In the genomic region with DNA sequence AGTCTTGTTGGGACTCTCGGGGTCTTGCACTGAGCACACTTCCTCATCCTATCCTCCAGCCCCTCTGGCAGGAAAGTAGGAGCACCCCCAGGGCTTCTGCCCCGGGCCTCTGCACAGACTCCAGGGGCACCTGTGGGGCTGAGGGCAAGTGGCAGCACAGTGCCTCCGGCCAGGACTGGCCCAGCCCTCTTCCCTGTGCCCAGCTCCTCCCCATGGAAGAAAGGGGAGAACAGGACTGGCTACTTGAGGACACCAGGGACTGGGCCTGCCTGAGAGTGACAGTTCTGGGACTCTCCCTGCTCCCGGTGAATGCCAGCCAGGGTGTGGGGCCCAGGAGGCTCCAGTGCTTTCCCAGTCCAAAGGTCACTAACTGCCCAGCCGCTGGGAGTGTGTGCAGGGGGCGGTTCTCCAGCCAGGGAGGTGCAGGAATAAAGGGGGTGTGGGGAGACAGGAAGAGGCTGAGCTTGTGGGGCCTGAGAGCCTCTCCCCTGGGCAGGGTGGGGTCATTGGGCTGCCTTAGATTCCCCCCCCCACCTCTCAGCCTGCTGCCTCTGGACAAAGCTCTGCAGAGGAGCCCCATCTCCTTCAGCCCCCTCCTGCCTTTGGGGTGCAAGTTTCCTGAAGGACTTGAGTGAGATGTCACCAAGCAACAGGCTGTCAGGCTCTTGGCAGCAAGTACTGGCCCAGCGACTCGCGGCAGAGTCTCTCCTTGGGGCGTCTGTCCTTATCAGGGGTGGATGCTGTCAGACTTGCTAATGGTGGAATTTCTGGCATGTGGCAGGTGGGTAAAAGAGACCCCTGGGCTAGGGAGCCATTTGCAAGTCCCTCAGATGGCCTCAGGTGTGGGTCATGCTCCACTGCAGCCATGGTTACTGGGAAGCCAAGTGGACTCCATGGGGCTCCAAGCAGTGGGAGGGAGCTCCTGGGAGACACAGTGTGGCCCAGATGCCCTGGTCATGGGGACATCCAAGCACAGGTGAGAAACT, we compare ENCODE assay signal across 8 cellular contexts. TPM values are rescaled to one million over a fixed set of nuclear protein-coding genes. Genes with fewer than 3 reads are reported as not detected.
DNase-seq lines count a peak whose midpoint lies in the region; ATAC-seq and TF ChIP-seq lines count a peak whose summit lies in the region.

No MANE protein-coding gene starts in this region.

- no peaks in the 10 kb centered on the region for H3K27me3 ChIP-seq in stomach

- no peaks in the 10 kb centered on the region for H3K9me3 ChIP-seq in stomach

- TF ChIP-seq EP300 in stomach (IDR thresholded peaks at IDR 0.05), result no peak

- intact Hi-C loops in stomach (cut with DNase I; ENCODE audit: low total_unique reads), result no loop called here

- ATAC-seq in HG02840 (IDR thresholded peaks at IDR 0.05; ENCODE audit: low FRiP score, unreplicated experiment) (no peak), HG03045 (IDR thresholded peaks at IDR 0.05; ENCODE audit: unreplicated experiment) (no peak)

- DNase-seq in HPDE6-E6E7 (ENCODE audit: extremely low spot score) (peak; percentile 45), UCSD-AML1 (lab: John Stamatoyannopoulos, UW; ENCODE audit: unreplicated experiment) (peak; percentile 31), iPS-NIHi11 (ENCODE audit: low spot score) (peak; percentile 75), stomach (peak; percentile 92), NCI-H1694 treated with DMSO at 0.1 percent for 48 hours (lab: John Stamatoyannopoulos, UW) (no peak)
- DNase-seq in effector CD4-positive, alpha-beta T cell, result no peak

- no peaks in the 10 kb centered on the region for H3K36me3 ChIP-seq in stomach

- peak overlapping the region; percentile 1 to 34 (median 20) for H3K4me3 ChIP-seq in stomach

- peak overlapping the region; percentile 70 to 87 (median 80) for H3K27ac ChIP-seq in stomach

- WGBS in stomach, 5 donors, result 17 to 35% (median 28%) methylated on average over 9 to 10 of the region's 10 CpGs

- H3K4me1 ChIP-seq in stomach, result peaks cover 37 to 65% (median 46%) of the 10 kb centered on the region in 4 donors

- peak in 1 of 7 experiments; percentile 10 for TF ChIP-seq CTCF in stomach (IDR thresholded peaks at IDR 0.05)

- TF ChIP-seq POLR2A in stomach (IDR thresholded peaks at IDR 0.05), result peak in 1 of 4 donors; percentile 42

RNA-seq across cellular contexts. Expression of gene JADE2, which starts 19.1 kb away (rescaled TPM):
- total RNA-seq in stomach, result 100 to 1,000 TPM in 1 of 5 donors, 10 to 100 TPM in 4; 16.7 to 109 (median 47.3) TPM
- 10 to 100 TPM in 1 of 3 donors, 1 to 10 TPM in 2; 6.2 to 13.0 (median 6.6) TPM for polyA plus RNA-seq in stomach

Comparison
In these comparisons a context has a peak if more than half of its experiments do, and no peak if none do; other contexts are left out.
1. DNase-seq: peak in HPDE6-E6E7 (single experiment), UCSD-AML1 (single experiment), iPS-NIHi11 (single experiment) and stomach (single experiment); none in NCI-H1694 treated with DMSO at 0.1 percent for 48 hours (single experiment) and effector CD4-positive, alpha-beta T cell (single experiment).